4 cellular contexts compared by ENCODE assay signal in genomic region chr7:156140896-156141295, GRCh38.
"Had no signal": no experiment of that assay in that cellular context is flagged by ENCODE, and none has a peak within 500 bp of the region (broad histone marks: within the 10 kb centered on the region; RNA-seq: fewer than 3 reads in every experiment).

No MANE protein-coding gene starts in this region.

- H3K4me3 Mint-ChIP-seq: GM23338, H9 had no signal

- H3K4me2 ChIP-seq: GM23338 had no signal

- DNase-seq: H9, HCEC 1CT, IMR-90 had no signal

- H3K27ac Mint-ChIP-seq: GM23338, H9 had no signal

- H3K4me1 Mint-ChIP-seq: GM23338 had no signal

- H2AFZ ChIP-seq: GM23338 had no signal

- H3K4me3 ChIP-seq: GM23338 had no signal
